ENCODE assay signal across 23 cellular contexts in genomic region chr3:160825311-160825800, GRCh38.
DNase-seq lines count a peak whose midpoint lies in the region; ATAC-seq, FAIRE-seq and TF ChIP-seq lines count a peak whose summit lies in the region.
"Had no signal": no experiment of that assay in that cellular context is flagged by ENCODE, and none has a peak within 500 bp of the region (broad histone marks: within the 10 kb centered on the region; RNA-seq: fewer than 3 reads in every experiment).

No MANE protein-coding gene starts in this region.

- no peak overlapping the region for H4K91ac ChIP-seq in H1 (replicated peaks; ENCODE audit: insufficient read length, low read length)

- no peaks in the 10 kb centered on the region for H3K9me2 ChIP-seq in SK-N-SH

- H3K4me1 ChIP-seq in H1 (replicated peaks in 1 of 4; ENCODE audit: control insufficient read depth in 3 of 4, insufficient read depth in 4 of 4, low read length in 3 of 4) (peaks cover 0 to 4% (median 1%) of the 10 kb centered on the region in 4 experiments; a peak in 1 of 7 replicates), mesendoderm (ENCODE audit: control insufficient read depth, low read depth, low read length) (no peaks in the 10 kb centered on the region), SK-N-SH (ENCODE audit: control insufficient read depth in 1 of 2, insufficient read depth in 2 of 2, low read depth in 1 of 2, low read length in 1 of 2) (peaks cover 0 to 22% of the 10 kb centered on the region in 2 experiments; a peak in 2 of 4 replicates)
- H3K4me1 ChIP-seq: BLaER1 had no signal

- H3K27ac ChIP-seq in H1 (ENCODE audit: low read depth, low read length) (no peak overlapping the region), mesendoderm (ENCODE audit: low read depth, low read length) (no peak overlapping the region), SK-N-SH (ENCODE audit: low read depth in 2 of 2, low read length in 1 of 2) (no peak overlapping the region; a peak in 1 of 4 replicates)
- H3K27ac ChIP-seq: BLaER1 had no signal

- TF ChIP-seq CTCF in H1 (IDR thresholded peaks at IDR 0.05; ENCODE audit: control extremely low read depth in 1 of 3, insufficient read depth in 1 of 3, low read depth in 1 of 3, low read length in 3 of 3) = no peak
- no peak for TF ChIP-seq CTCF in SK-N-SH (IDR thresholded peaks at IDR 0.05)

- H3K9me3 ChIP-seq in H1 (ENCODE audit: insufficient read depth in 2 of 2, low read depth in 1 of 2, low read length in 1 of 2) = no peaks in the 10 kb centered on the region
- H3K9me3 ChIP-seq in SK-N-SH = no peaks in the 10 kb centered on the region
- H3K9me3 ChIP-seq: BE2C, BLaER1 had no signal

- TF ChIP-seq EP300 in H1 (IDR thresholded peaks at IDR 0.05; ENCODE audit: borderline replicate concordance in 1 of 2, low read depth in 2 of 2, low read length in 2 of 2) = no peak
- TF ChIP-seq EP300 in SK-N-SH (IDR thresholded peaks at IDR 0.05; ENCODE audit: borderline replicate concordance in 1 of 2, low read depth in 1 of 2, low read length in 1 of 2) = no peak

- H3K4me3 ChIP-seq in H1 (ENCODE audit: extremely low read depth in 1 of 4, insufficient read depth in 2 of 4, low read depth in 3 of 4, low read length in 4 of 4) = no peak overlapping the region
- no peak overlapping the region for H3K4me3 ChIP-seq in mesendoderm (ENCODE audit: low read length)
- H3K4me3 ChIP-seq in SK-N-SH (ENCODE audit: low read depth in 2 of 2, low read length in 1 of 2) = no peak overlapping the region
- H3K4me3 ChIP-seq: BLaER1 had no signal

- TF ChIP-seq RAD21 in H1 (IDR thresholded peaks at IDR 0.05 in 1 of 2, conservative IDR thresholded peaks at IDR 0.05 in 1 of 2; ENCODE audit: low read depth in 2 of 2, low read length in 2 of 2) (no peak), SK-N-SH (IDR thresholded peaks at IDR 0.05; ENCODE audit: low read length) (no peak)

- POLR2A ChIA-PET in H1 (lab: Charles Lee; ENCODE audit: partially characterized antibody) (no interaction called here), SK-N-SH (lab: Yijun Ruan, JAX) (no interaction called here)

- H3K79me2 ChIP-seq in H1 (ENCODE audit: control insufficient read depth in 1 of 2, insufficient read depth in 2 of 2, low read length in 2 of 2) = no peaks in the 10 kb centered on the region
- H3K79me2 ChIP-seq in mesendoderm (ENCODE audit: control insufficient read depth, insufficient read depth, low read length) = no peaks in the 10 kb centered on the region
- no peaks in the 10 kb centered on the region for H3K79me2 ChIP-seq in SK-N-SH (ENCODE audit: insufficient read depth)

- H3K4me2 ChIP-seq in H1 (ENCODE audit: insufficient read depth in 1 of 2, low read depth in 2 of 2, low read length in 2 of 2) (no peak overlapping the region), mesendoderm (ENCODE audit: low read length) (no peak overlapping the region), SK-N-SH (no peak overlapping the region)
- H3K4me2 ChIP-seq: BLaER1 had no signal

- no peaks in the 10 kb centered on the region for H3K36me3 Mint-ChIP-seq in stimulated activated naive B cell treated with anti-CD40 and anti-IgM and Interleukin-4, amounts not matched to agents 10 μg/mL and 1 μg/mL and 100 μg/mL, for 72 hours
- H3K36me3 Mint-ChIP-seq: CD14-positive monocyte; CD4-positive, alpha-beta memory T cell; CD4-positive, CD25-positive, alpha-beta regulatory T cell; CD8-positive, alpha-beta memory T cell had no signal

- H4K8ac ChIP-seq in H1 (ENCODE audit: extremely low read depth, insufficient read depth, low read length) = no peak overlapping the region
- no peak overlapping the region for H4K8ac ChIP-seq in mesendoderm (ENCODE audit: low read depth, low read length)

- 88% methylated on average over 3 of the region's 3 CpGs; no CpG with 5 or more reads in 1 of the 2 experiments for WGBS in H1 (ENCODE audit: extremely low coverage in 1 of 2, insufficient coverage in 1 of 2, insufficient read length in 1 of 2, insufficient replicate concordance in 2 of 2, low coverage in 1 of 2, low lambda C conversion rate in 2 of 2, missing lambda C conversion rate in 1 of 2), 2 experiments
- WGBS in mesendoderm (ENCODE audit: extremely low coverage, insufficient coverage, low lambda C conversion rate) = no CpG with 5 or more reads among the region's 3 CpGs
- WGBS in SK-N-SH (ENCODE audit: low lambda C conversion rate) = 56% methylated on average over 3 of the region's 3 CpGs

- H3K14ac ChIP-seq in H1 (ENCODE audit: insufficient read length) = no peak overlapping the region

- H2AK5ac ChIP-seq in H1 (ENCODE audit: low read depth, low read length) = no peak overlapping the region
- no peak overlapping the region for H2AK5ac ChIP-seq in mesendoderm (ENCODE audit: low read length)

- H2BK120ac ChIP-seq in H1 (replicated peaks; ENCODE audit: low read depth, low read length) (no peak overlapping the region), mesendoderm (ENCODE audit: low read depth, low read length) (no peak overlapping the region)

- H2BK5ac ChIP-seq in H1 (ENCODE audit: low read depth, low read length) (no peak overlapping the region), mesendoderm (ENCODE audit: low read length) (no peak overlapping the region)

- no peak for ATAC-seq in stimulated activated naive B cell treated with anti-CD40 and anti-IgM and Interleukin-4, amounts not matched to agents 10 μg/mL and 1 μg/mL and 100 μg/mL, for 72 hours (replicated peaks)

- no peaks in the 10 kb centered on the region for H3K9me3 Mint-ChIP-seq in stimulated activated naive B cell treated with anti-CD40 and anti-IgM and Interleukin-4, amounts not matched to agents 10 μg/mL and 1 μg/mL and 100 μg/mL, for 72 hours
- H3K9me3 Mint-ChIP-seq: CD4-positive, alpha-beta memory T cell; CD8-positive, alpha-beta memory T cell had no signal

- H3K27ac Mint-ChIP-seq in stimulated activated naive B cell treated with anti-CD40 and anti-IgM and Interleukin-4, amounts not matched to agents 10 μg/mL and 1 μg/mL and 100 μg/mL, for 72 hours = no peak overlapping the region
- H3K27ac Mint-ChIP-seq: CD14-positive monocyte; CD4-positive, alpha-beta memory T cell; CD4-positive, CD25-positive, alpha-beta regulatory T cell; CD8-positive, alpha-beta memory T cell had no signal

- H3K23ac ChIP-seq in H1 (ENCODE audit: insufficient read length) = no peak overlapping the region
- no peak overlapping the region for H3K23ac ChIP-seq in mesendoderm (ENCODE audit: low read length)

- H2AFZ ChIP-seq in H1 (ENCODE audit: low read length) (no peak overlapping the region), SK-N-SH (ENCODE audit: low read depth) (no peak overlapping the region)

- no peak overlapping the region for H3K56ac ChIP-seq in H1 (replicated peaks; ENCODE audit: insufficient read length, low read depth, low read length)
- no peak overlapping the region for H3K56ac ChIP-seq in mesendoderm (ENCODE audit: low read length)

- H3K4me3 Mint-ChIP-seq in stimulated activated naive B cell treated with anti-CD40 and anti-IgM and Interleukin-4, amounts not matched to agents 10 μg/mL and 1 μg/mL and 100 μg/mL, for 72 hours = no peak overlapping the region
- H3K4me3 Mint-ChIP-seq: CD14-positive monocyte; CD4-positive, alpha-beta memory T cell; CD4-positive, CD25-positive, alpha-beta regulatory T cell; CD8-positive, alpha-beta memory T cell had no signal

- CTCF ChIA-PET in H1 (lab: Charles Lee; ENCODE audit: partially characterized antibody) = interaction anchor here (1.0 kb wide), 1 partner anchor 15 kb away, joined by 3 read pairs; no protein-coding TSS in a partner anchor
- CTCF ChIA-PET in SK-N-SH (lab: Yijun Ruan, JAX) = interaction anchor here (0.9 kb wide), 1 partner anchor 63 kb away, joined by 3 read pairs; no protein-coding TSS in a partner anchor

- no peak for TF ChIP-seq POLR2A in H1 (IDR thresholded peaks at IDR 0.05; ENCODE audit: control extremely low read depth in 1 of 2, low read depth in 2 of 2, low read length in 2 of 2)

- no peak overlapping the region for H3K4ac ChIP-seq in H1 (replicated peaks; ENCODE audit: insufficient read length, low read depth, low read length)
- H3K4ac ChIP-seq in mesendoderm (ENCODE audit: low read depth, low read length) = no peak overlapping the region

- H4K20me1 ChIP-seq in H1 (replicated peaks in 1 of 2; ENCODE audit: control insufficient read depth in 1 of 2, insufficient read depth in 2 of 2, low read length in 2 of 2) = no peaks in the 10 kb centered on the region
- no peaks in the 10 kb centered on the region for H4K20me1 ChIP-seq in SK-N-SH (ENCODE audit: insufficient read depth)

- DNase-seq in H1 (ENCODE audit: low read depth in 1 of 2, low spot score in 2 of 2) (no peak), mesendoderm (peak; percentile 54), KG1 (lab: John Stamatoyannopoulos, UW) (no peak), SK-N-SH (no peak)
- no peak for DNase-seq in stimulated activated naive B cell treated with anti-CD40 and anti-IgM and Interleukin-4, amounts not matched to agents 10 μg/mL and 1 μg/mL and 100 μg/mL, for 72 hours
- DNase-seq: 8988T; ACHN; BE2C; C1 segment of cervical spinal cord; CD4-positive, alpha-beta memory T cell; CD4-positive, CD25-positive, alpha-beta regulatory T cell; CD8-positive, alpha-beta memory T cell; COR-L47; DMS 273 treated with DMSO at 0.1 percent for 48 hours; DMS153; DMS79 treated with DMSO at 0.1 percent for 48 hours; GF-D8 had no signal

- H2BK15ac ChIP-seq in H1 (ENCODE audit: low read length) = no peak overlapping the region
- H2BK15ac ChIP-seq in mesendoderm (replicated peaks; ENCODE audit: low read depth) = no peak overlapping the region

- no peak overlapping the region for H4K5ac ChIP-seq in H1 (ENCODE audit: insufficient read length, low read depth, low read length)
- no peak overlapping the region for H4K5ac ChIP-seq in mesendoderm (ENCODE audit: low read length)

- no peak for FAIRE-seq in H1 (lab: Jason Lieb, UNC)
- FAIRE-seq: A204.1, G401.6, GM12891, GM19239 had no signal

- H2BK20ac ChIP-seq in H1 (ENCODE audit: low read length) = no peak overlapping the region

- H3K4me1 Mint-ChIP-seq in stimulated activated naive B cell treated with anti-CD40 and anti-IgM and Interleukin-4, amounts not matched to agents 10 μg/mL and 1 μg/mL and 100 μg/mL, for 72 hours = no peaks in the 10 kb centered on the region
- H3K4me1 Mint-ChIP-seq: CD14-positive monocyte; CD4-positive, CD25-positive, alpha-beta regulatory T cell; CD8-positive, alpha-beta memory T cell had no signal

- H3K27me3 ChIP-seq in H1 (replicated peaks in 1 of 4; ENCODE audit: control insufficient read depth in 3 of 4, extremely low read depth in 1 of 4, insufficient read depth in 3 of 4, low read length in 3 of 4) (no peaks in the 10 kb centered on the region), mesendoderm (ENCODE audit: insufficient read depth, low read length, poor library complexity) (no peaks in the 10 kb centered on the region), SK-N-SH (ENCODE audit: insufficient read depth) (no peaks in the 10 kb centered on the region)
- H3K27me3 ChIP-seq: BE2C, BLaER1 had no signal

- no peak overlapping the region for H2BK12ac ChIP-seq in H1 (ENCODE audit: low read depth, low read length)

- no peak overlapping the region for H3K9ac ChIP-seq in H1 (replicated peaks in 1 of 4; ENCODE audit: extremely low read depth in 1 of 4, low read depth in 3 of 4, low read length in 3 of 4)
- no peak overlapping the region for H3K9ac ChIP-seq in mesendoderm (ENCODE audit: low read length)
- H3K9ac ChIP-seq in SK-N-SH = no peak overlapping the region
- H3K9ac ChIP-seq: BLaER1 had no signal

- H3F3A ChIP-seq in SK-N-SH (replicated peaks; ENCODE audit: insufficient read depth) = no peaks in the 10 kb centered on the region

- H3K36me3 ChIP-seq in H1 (ENCODE audit: control insufficient read depth in 2 of 4, insufficient read depth in 4 of 4, low read length in 3 of 4) (no peaks in the 10 kb centered on the region), mesendoderm (ENCODE audit: control insufficient read depth, insufficient read depth, low read length) (no peaks in the 10 kb centered on the region), SK-N-SH (replicated peaks in 1 of 2; ENCODE audit: control insufficient read depth in 1 of 2, insufficient read depth in 2 of 2, low read length in 1 of 2) (no peaks in the 10 kb centered on the region)
- H3K36me3 ChIP-seq: BE2C, BLaER1 had no signal

- no peaks in the 10 kb centered on the region; the same call in 1 of the 2 replicates for H3K23me2 ChIP-seq in H1 (ENCODE audit: low read depth, low read length)

- no peaks in the 10 kb centered on the region for H3K27me3 Mint-ChIP-seq in stimulated activated naive B cell treated with anti-CD40 and anti-IgM and Interleukin-4, amounts not matched to agents 10 μg/mL and 1 μg/mL and 100 μg/mL, for 72 hours
- H3K27me3 Mint-ChIP-seq: CD4-positive, alpha-beta memory T cell; CD4-positive, CD25-positive, alpha-beta regulatory T cell; CD8-positive, alpha-beta memory T cell had no signal

- no peaks in the 10 kb centered on the region for H3K79me1 ChIP-seq in H1 (ENCODE audit: low read depth, low read length)
- no peaks in the 10 kb centered on the region for H3K79me1 ChIP-seq in mesendoderm (ENCODE audit: low read length)

- no peak overlapping the region for H3K18ac ChIP-seq in H1 (ENCODE audit: extremely low read depth, low read length)
- H3K18ac ChIP-seq in mesendoderm (ENCODE audit: low read length) = no peak overlapping the region
